17 cellular contexts compared by ENCODE assay signal in genomic region chr2:219681301-219682290, GRCh38. TPM values are rescaled to one million over a fixed set of nuclear protein-coding genes. Genes with fewer than 3 reads are reported as not detected.
DNase-seq lines count a peak whose midpoint lies in the region; FAIRE-seq and TF ChIP-seq lines count a peak whose summit lies in the region.
"Had no signal": no experiment of that assay in that cellular context is flagged by ENCODE, and none has a peak within 500 bp of the region (broad histone marks: within the 10 kb centered on the region; RNA-seq: fewer than 3 reads in every experiment).

No MANE protein-coding gene starts in this region.

- TF ChIP-seq POLR2A in erythroblast (IDR thresholded peaks at IDR 0.05; ENCODE audit: low read length), result no peak

- TF ChIP-seq CTCF in HEK293 (tag by site-specific recombination; IDR thresholded peaks at IDR 0.05), result no peak
- no peak for TF ChIP-seq CTCF in ascending aorta (IDR thresholded peaks at IDR 0.05)
- TF ChIP-seq CTCF in cardiac muscle cell (IDR thresholded peaks at IDR 0.05; ENCODE audit: low read depth, low read length), result no peak

- no peaks in the 10 kb centered on the region for H3K9me3 ChIP-seq in HEK293 (ENCODE audit: control insufficient read depth, insufficient read depth, low read depth, low read length)
- H3K9me3 ChIP-seq in ascending aorta, result no peaks in the 10 kb centered on the region
- H3K9me3 ChIP-seq in cardiac muscle cell (ENCODE audit: low read depth), result no peaks in the 10 kb centered on the region
- H3K9me3 ChIP-seq: mucosa of descending colon, SJCRH30 had no signal

- FAIRE-seq in A204.1 (lab: Jason Lieb, UNC), result peak; percentile 39

- no peaks in the 10 kb centered on the region for H3K27me3 ChIP-seq in ascending aorta
- H3K27me3 ChIP-seq in cardiac muscle cell, result no peaks in the 10 kb centered on the region

- no peak for DNase-seq in ascending aorta (ENCODE audit: low spot score in 2 of 2)
- peak in 1 of 2 donors; percentile 86 for DNase-seq in cardiac muscle cell (ENCODE audit: low read depth in 1 of 2, low spot score in 1 of 2)
- DNase-seq in DMS53 treated with DMSO at 0.1 percent for 48 hours (lab: John Stamatoyannopoulos, UW; ENCODE audit: unreplicated experiment), result no peak
- no peak for DNase-seq in erythroblast (lab: John Stamatoyannopoulos, UW)
- no peak for DNase-seq in DMS79 treated with DMSO at 0.1 percent for 48 hours (lab: John Stamatoyannopoulos, UW)
- DNase-seq in NCI-H2107 treated with DMSO at 0.1 percent for 48 hours (lab: John Stamatoyannopoulos, UW; ENCODE audit: unreplicated experiment), result no peak
- DNase-seq: activated naive CD8-positive, alpha-beta T cell treated with anti-CD3 and anti-CD28 coated beads, Interleukin-2, amount 10 ng/mL, durations not matched to agents 7 days and 5 days; cortex of kidney; mucosa of descending colon; NCI-H187 treated with DMSO at 0.1 percent for 48 hours; NCI-H774; SJCRH30 had no signal

- CTCF ChIA-PET in HEK293 (lab: Yijun Ruan, JAX), result interaction anchor here (0.6 to 1.7 kb wide), 4 partner anchors 47 to 276 kb away, joined by 3 to 6 read pairs (median 4); no protein-coding TSS in a partner anchor

- intact Hi-C loops in ascending aorta (cut with DNase I), result loop anchor here (10.0 kb wide), 1 partner anchor 467 kb away; the partner anchor contains the start of gene ABCB6

- no peaks in the 10 kb centered on the region for H3K36me3 ChIP-seq in HEK293 (ENCODE audit: control insufficient read depth in 2 of 2, insufficient read depth in 1 of 2, low read length in 2 of 2)
- no peaks in the 10 kb centered on the region for H3K36me3 ChIP-seq in ascending aorta
- no peaks in the 10 kb centered on the region for H3K36me3 ChIP-seq in cardiac muscle cell
- H3K36me3 ChIP-seq: SJCRH30 had no signal

- H3K4me3 ChIP-seq in HEK293 (ENCODE audit: low read depth, low read length) (no peak overlapping the region), ascending aorta (no peak overlapping the region), cardiac muscle cell (no peak overlapping the region)
- H3K4me3 ChIP-seq: mucosa of descending colon, SJCRH30 had no signal

- H3K4me1 ChIP-seq in HEK293 (ENCODE audit: control insufficient read depth, insufficient read depth, low read length) (no peaks in the 10 kb centered on the region), ascending aorta (peaks cover under 1% of the 10 kb centered on the region in 2 donors), cardiac muscle cell (ENCODE audit: low read depth) (peaks cover 15% of the 10 kb centered on the region)
- H3K4me1 ChIP-seq: parathyroid adenoma, SJCRH30 had no signal

- no peak overlapping the region for H3K27ac ChIP-seq in HEK293 (ENCODE audit: extremely low read depth, low read depth, low read length)
- H3K27ac ChIP-seq in ascending aorta, result peak overlapping the region; percentile 2 to 14
- peak overlapping the region; percentile 15 for H3K27ac ChIP-seq in cardiac muscle cell
- H3K27ac ChIP-seq: parathyroid adenoma, SJCRH30, VCaP had no signal

- POLR2A ChIA-PET in HEK293 (lab: Yijun Ruan, JAX), result no interaction called here

TF ChIP-seq in HEK293, 187 proteins besides CTCF, POLR2A, EP300 and RAD21:
- no peak for TF ChIP-seq ZNF664 (tag by site-specific recombination; IDR thresholded peaks at IDR 0.05)
- no peak for TF ChIP-seq HOXC10 (CRISPR knock-in tag; IDR thresholded peaks at IDR 0.05)
- peak; percentile 59; the same call in 1 of the 2 replicates for TF ChIP-seq SCRT2 (tag by site-specific recombination; IDR thresholded peaks at IDR 0.05)
- TF ChIP-seq SETDB1 (IDR thresholded peaks at IDR 0.05; ENCODE audit: insufficient read length, low read length), result peak; percentile 49
- TF ChIP-seq SP7 (tag by site-specific recombination; IDR thresholded peaks at IDR 0.05), result no peak
- TF ChIP-seq ATF2 (tag by site-specific recombination; IDR thresholded peaks at IDR 0.05; ENCODE audit: low read depth), result no peak

RNA-seq across cellular contexts. Expression of gene SLC4A3, which starts 54.2 kb away (rescaled TPM):
- total RNA-seq in ascending aorta (1.8 TPM), cardiac muscle cell (38.8 and 39.8 TPM in 2 replicates)
- polyA plus RNA-seq in cardiac muscle cell, result 42.9 and 47.7 TPM in 2 replicates
- total RNA-seq: activated naive CD8-positive, alpha-beta T cell treated with anti-CD3 and anti-CD28 coated beads, Interleukin-2, amount 10 ng/mL, durations not matched to agents 7 days and 5 days had no signal
- polyA plus RNA-seq: IgD-negative memory B cell had no signal

Comparison
In these comparisons a context has a peak if more than half of its experiments do, and no peak if none do; other contexts are left out.
1. RNA of gene SLC4A3, which starts 54.2 kb away (total RNA-seq): 38.8 to 39.8 TPM in cardiac muscle cell; 1.8 TPM in ascending aorta (single experiment); every median in the first group is over 10 times any median in the second.